21 cellular contexts compared by ENCODE assay signal in the genomic region with DNA sequence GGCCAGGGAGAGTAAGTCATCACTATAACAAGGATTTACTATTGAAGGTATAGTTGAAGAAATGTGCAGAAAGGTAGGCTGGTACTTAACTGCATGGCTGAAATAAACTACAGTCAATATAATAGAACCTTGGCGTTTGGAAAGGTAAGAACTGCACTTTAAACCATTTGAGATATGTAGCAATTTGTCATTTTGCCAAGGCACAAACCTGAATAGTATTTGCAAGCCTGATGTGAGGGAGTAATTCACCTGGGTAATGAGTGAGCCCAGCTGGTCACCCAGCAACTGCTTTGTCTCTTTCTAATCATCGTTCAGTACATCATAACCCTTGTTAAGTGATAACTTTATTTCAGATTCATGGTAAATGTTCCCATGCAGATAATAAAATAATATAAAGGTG.
DNase-seq lines count a peak whose midpoint lies in the region; ATAC-seq, FAIRE-seq and TF ChIP-seq lines count a peak whose summit lies in the region.
"Had no signal": no experiment of that assay in that cellular context is flagged by ENCODE, and none has a peak within 500 bp of the region (broad histone marks: within the 10 kb centered on the region; RNA-seq: fewer than 3 reads in every experiment).

No MANE protein-coding gene starts in this region.

- TF ChIP-seq POLR2A in GM12878 (IDR thresholded peaks at IDR 0.05; ENCODE audit: low read depth, low read length) (no peak), thyroid gland (IDR thresholded peaks at IDR 0.05) (no peak)

- in situ Hi-C loops in GM12878 (cut with MboI) = no loop called here

- no peak overlapping the region for H3K4me2 ChIP-seq in GM12878 (ENCODE audit: control insufficient read depth, insufficient read depth)
- H3K4me2 ChIP-seq: GM23338 had no signal

- peak; percentile 23 for FAIRE-seq in GM12878 (lab: Jason Lieb, UNC)
- FAIRE-seq: G401.6, GM18507, HTR-8/SVneo had no signal

- RAD21 ChIA-PET in GM12878 (lab: Charles Lee; ENCODE audit: unreplicated experiment) = interaction anchor here (0.9 kb wide), 1 partner anchor 353 kb away, joined by 3 read pairs; no protein-coding TSS in a partner anchor

- H4K20me1 ChIP-seq in GM12878 (ENCODE audit: control insufficient read depth, insufficient read depth) = no peaks in the 10 kb centered on the region

- CTCF ChIA-PET in GM12878 (lab: Yijun Ruan, JAX) = interaction anchor here (1.7 to 4.0 kb wide), 2 partner anchors 16 to 353 kb away, joined by 7 to 14 read pairs; no protein-coding TSS in a partner anchor

- no peak for TF ChIP-seq EP300 in GM12878 (IDR thresholded peaks at IDR 0.05; ENCODE audit: borderline replicate concordance in 1 of 2, control insufficient read depth in 1 of 2, low read depth in 2 of 2, low read length in 2 of 2)

- H3K9ac ChIP-seq in GM12878 (ENCODE audit: control insufficient read depth, insufficient read depth, low read length) = no peak overlapping the region

- no peak overlapping the region for H3K27ac Mint-ChIP-seq in activated naive CD8-positive, alpha-beta T cell treated with anti-CD3 and anti-CD28 coated beads, Interleukin-2, amount 10 ng/mL, durations not matched to agents 7 days and 5 days
- H3K27ac Mint-ChIP-seq in activated naive CD8-positive, alpha-beta T cell treated with anti-CD3 and anti-CD28 coated beads, Interleukin-2, amount 50 U/mL, for 24 hours = no peak overlapping the region
- H3K27ac Mint-ChIP-seq: CD4-positive, alpha-beta T cell; GM23338 had no signal

- peaks cover 0 to 8% of the 10 kb centered on the region in 2 experiments; a peak in 3 of 4 replicates for H3K36me3 ChIP-seq in GM12878 (ENCODE audit: control insufficient read depth in 2 of 2, insufficient read depth in 2 of 2, low read length in 1 of 2)
- H3K36me3 ChIP-seq in thyroid gland = peaks cover 7 to 13% of the 10 kb centered on the region in 2 donors

- H3K27me3 Mint-ChIP-seq in activated naive CD8-positive, alpha-beta T cell treated with anti-CD3 and anti-CD28 coated beads, Interleukin-2, amount 10 ng/mL, durations not matched to agents 7 days and 5 days = no peaks in the 10 kb centered on the region
- H3K27me3 Mint-ChIP-seq in activated naive CD8-positive, alpha-beta T cell treated with anti-CD3 and anti-CD28 coated beads, Interleukin-2, amount 50 U/mL, for 24 hours = no peaks in the 10 kb centered on the region
- H3K27me3 Mint-ChIP-seq: CD4-positive, alpha-beta T cell had no signal

- TF ChIP-seq CTCF in GM12878 (IDR thresholded peaks at IDR 0.05 in 2 of 3, conservative IDR thresholded peaks at IDR 0.05 in 1 of 3; ENCODE audit: control insufficient read depth in 2 of 3, extremely low read depth in 1 of 3, insufficient read depth in 1 of 3, low read depth in 3 of 3, low read length in 3 of 3) (no peak), thyroid gland (IDR thresholded peaks at IDR 0.05) (no peak)

- H2AFZ ChIP-seq in GM12878 (ENCODE audit: control insufficient read depth, low read depth, low read length) = no peak overlapping the region
- H2AFZ ChIP-seq: GM23338 had no signal

- no TSS peak for BruUV-seq in GM12878 (replicated peaks; lab: Mats Ljungman, UMichigan)

- H3K27ac ChIP-seq in GM12878 (ENCODE audit: control insufficient read depth, insufficient read depth) (no peak overlapping the region), thyroid gland (no peak overlapping the region)
- H3K27ac ChIP-seq: Peyer's patch had no signal

- peak overlapping the region; percentile 8 for H3K4me3 Mint-ChIP-seq in activated naive CD8-positive, alpha-beta T cell treated with anti-CD3 and anti-CD28 coated beads, Interleukin-2, amount 10 ng/mL, durations not matched to agents 7 days and 5 days
- no peak overlapping the region for H3K4me3 Mint-ChIP-seq in activated naive CD8-positive, alpha-beta T cell treated with anti-CD3 and anti-CD28 coated beads, Interleukin-2, amount 50 U/mL, for 24 hours
- H3K4me3 Mint-ChIP-seq: CD4-positive, alpha-beta T cell; GM23338 had no signal

- H3K9me3 ChIP-seq in GM12878 (replicated peaks; ENCODE audit: control insufficient read depth, insufficient read depth, low read length) (no peaks in the 10 kb centered on the region), thyroid gland (no peaks in the 10 kb centered on the region)
- H3K9me3 ChIP-seq: Caco-2, HAP-1, Peyer's patch had no signal

- H3K36me3 Mint-ChIP-seq in activated naive CD8-positive, alpha-beta T cell treated with anti-CD3 and anti-CD28 coated beads, Interleukin-2, amount 10 ng/mL, durations not matched to agents 7 days and 5 days = peaks cover 29% of the 10 kb centered on the region
- H3K36me3 Mint-ChIP-seq in activated naive CD8-positive, alpha-beta T cell treated with anti-CD3 and anti-CD28 coated beads, Interleukin-2, amount 50 U/mL, for 24 hours (ENCODE audit: low read depth) = peaks cover 23% of the 10 kb centered on the region

- POLR2A ChIA-PET in activated naive CD8-positive, alpha-beta T cell treated with anti-CD3 and anti-CD28 coated beads, Interleukin-2, amount 10 ng/mL, durations not matched to agents 7 days and 5 days (lab: Charles Lee) = no interaction called here
- POLR2A ChIA-PET in GM12878 (lab: Charles Lee) = no interaction called here

- no peak for DNase-seq in activated naive CD8-positive, alpha-beta T cell treated with anti-CD3 and anti-CD28 coated beads, Interleukin-2, amount 10 ng/mL, durations not matched to agents 7 days and 5 days
- DNase-seq in activated naive CD8-positive, alpha-beta T cell treated with anti-CD3 and anti-CD28 coated beads, Interleukin-2, amount 50 U/mL, for 24 hours = no peak
- DNase-seq in NCI-H2029 treated with DMSO at 0.1 percent for 48 hours (lab: John Stamatoyannopoulos, UW) (peak; percentile 55), GM12878 (ENCODE audit: low read depth, low spot score) (no peak), thyroid gland (no peak), AG08395 (ENCODE audit: low spot score) (no peak)
- DNase-seq: Caco-2; CD4-positive, alpha-beta T cell; KG1; NCI-H2107; NCI-H2227 treated with DMSO at 0.1 percent for 48 hours; NCI-H510A treated with DMSO at 0.1 percent for 48 hours; NCI-H774; Peyer's patch had no signal

- intact Hi-C loops in GM12878 (cut with micrococcal nuclease; ENCODE audit: unreplicated experiment) = no loop called here
- intact Hi-C loops in thyroid gland (cut with DNase I) = no loop called here

- H3K4me1 ChIP-seq in GM12878 (ENCODE audit: control insufficient read depth, insufficient read depth, low read length) (no peaks in the 10 kb centered on the region), thyroid gland (peaks cover 4 to 15% of the 10 kb centered on the region in 2 donors)
- H3K4me1 ChIP-seq: Caco-2, HAP-1, Peyer's patch had no signal

- WGBS in GM12878 (ENCODE audit: insufficient coverage, insufficient replicate concordance, low lambda C conversion rate, missing lambda C conversion rate) = 95% methylated on average over 2 of the region's 2 CpGs
- 69 to 89% methylated on average over 2 of the region's 2 CpGs for WGBS in thyroid gland, 2 donors

- H3K27me3 ChIP-seq in GM12878 (replicated peaks in 1 of 2; ENCODE audit: control insufficient read depth in 2 of 2, insufficient read depth in 2 of 2, low read length in 1 of 2) (no peaks in the 10 kb centered on the region), thyroid gland (no peaks in the 10 kb centered on the region)
- H3K27me3 ChIP-seq: Peyer's patch had no signal

- SMC1A ChIA-PET in GM12878 (lab: Charles Lee; ENCODE audit: uncharacterized antibody, unreplicated experiment) = no interaction called here

- H3K79me2 ChIP-seq in GM12878 (ENCODE audit: control insufficient read depth, insufficient read depth, low read length) = no peaks in the 10 kb centered on the region

- H3K4me3 ChIP-seq in GM12878 (no peak overlapping the region), thyroid gland (replicated peaks in 1 of 3) (no peak overlapping the region)
- H3K4me3 ChIP-seq: GM23338, HAP-1, Peyer's patch had no signal

- ATAC-seq in activated naive CD8-positive, alpha-beta T cell treated with anti-CD3 and anti-CD28 coated beads, Interleukin-2, amount 10 ng/mL, durations not matched to agents 7 days and 5 days (ENCODE audit: low read depth) = no peak
- no peak for ATAC-seq in activated naive CD8-positive, alpha-beta T cell treated with anti-CD3 and anti-CD28 coated beads, Interleukin-2, amount 50 U/mL, for 24 hours
- ATAC-seq in GM12878 = no peak
- no peak for ATAC-seq in HG02852 (IDR thresholded peaks at IDR 0.05; ENCODE audit: unreplicated experiment)
- ATAC-seq: GM23338, SK-N-SH treated with all-trans-retinoic acid at 6 μM for 48 hours had no signal

- no peaks in the 10 kb centered on the region for H3K9me3 Mint-ChIP-seq in activated naive CD8-positive, alpha-beta T cell treated with anti-CD3 and anti-CD28 coated beads, Interleukin-2, amount 10 ng/mL, durations not matched to agents 7 days and 5 days
- no peaks in the 10 kb centered on the region for H3K9me3 Mint-ChIP-seq in activated naive CD8-positive, alpha-beta T cell treated with anti-CD3 and anti-CD28 coated beads, Interleukin-2, amount 50 U/mL, for 24 hours
- H3K9me3 Mint-ChIP-seq: CD4-positive, alpha-beta T cell; GM23338 had no signal

- H3K4me1 Mint-ChIP-seq in activated naive CD8-positive, alpha-beta T cell treated with anti-CD3 and anti-CD28 coated beads, Interleukin-2, amount 10 ng/mL, durations not matched to agents 7 days and 5 days = peaks cover 11% of the 10 kb centered on the region
- peaks cover 4% of the 10 kb centered on the region for H3K4me1 Mint-ChIP-seq in activated naive CD8-positive, alpha-beta T cell treated with anti-CD3 and anti-CD28 coated beads, Interleukin-2, amount 50 U/mL, for 24 hours
- H3K4me1 Mint-ChIP-seq: GM23338 had no signal

- no peak for TF ChIP-seq RAD21 in GM12878 (IDR thresholded peaks at IDR 0.05; ENCODE audit: insufficient read depth, low read depth, low read length)

TF ChIP-seq in GM12878, 131 proteins besides CTCF, POLR2A, EP300 and RAD21:
- no peak for TF ChIP-seq SMARCA5 (IDR thresholded peaks at IDR 0.05)
- TF ChIP-seq, protein P1, sequence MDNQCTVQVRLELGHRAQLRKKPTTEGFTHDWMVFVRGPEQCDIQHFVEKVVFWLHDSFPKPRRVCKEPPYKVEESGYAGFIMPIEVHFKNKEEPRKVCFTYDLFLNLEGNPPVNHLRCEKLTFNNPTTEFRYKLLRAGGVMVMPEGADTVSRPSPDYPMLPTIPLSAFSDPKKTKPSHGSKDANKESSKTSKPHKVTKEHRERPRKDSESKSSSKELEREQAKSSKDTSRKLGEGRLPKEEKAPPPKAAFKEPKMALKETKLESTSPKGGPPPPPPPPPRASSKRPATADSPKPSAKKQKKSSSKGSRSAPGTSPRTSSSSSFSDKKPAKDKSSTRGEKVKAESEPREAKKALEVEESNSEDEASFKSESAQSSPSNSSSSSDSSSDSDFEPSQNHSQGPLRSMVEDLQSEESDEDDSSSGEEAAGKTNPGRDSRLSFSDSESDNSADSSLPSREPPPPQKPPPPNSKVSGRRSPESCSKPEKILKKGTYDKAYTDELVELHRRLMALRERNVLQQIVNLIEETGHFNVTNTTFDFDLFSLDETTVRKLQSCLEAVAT (IDR thresholded peaks at IDR 0.05) = no peak
- TF ChIP-seq IKZF2 (IDR thresholded peaks at IDR 0.05) = no peak
- no peak for TF ChIP-seq FOXK2 (IDR thresholded peaks at IDR 0.05)
- no peak for TF ChIP-seq MTA3 (IDR thresholded peaks at IDR 0.05; ENCODE audit: borderline replicate concordance, low read length)
